ENCODE assay signal across 9 cellular contexts in genomic region chr1:52127181-52128175, GRCh38. TPM values are rescaled to one million over a fixed set of nuclear protein-coding genes. Genes with fewer than 3 reads are reported as not detected.
DNase-seq lines count a peak whose midpoint lies in the region; ATAC-seq, FAIRE-seq and TF ChIP-seq lines count a peak whose summit lies in the region.
"Had no signal": no experiment of that assay in that cellular context is flagged by ENCODE, and none has a peak within 500 bp of the region (broad histone marks: within the 10 kb centered on the region; RNA-seq: fewer than 3 reads in every experiment).

No MANE protein-coding gene starts in this region.

- H3K9ac ChIP-seq in endothelial cell of umbilical vein (replicated peaks; ENCODE audit: extremely low read depth, insufficient read depth, low read length): no peak overlapping the region

- no peaks in the 10 kb centered on the region for H3K9me1 ChIP-seq in endothelial cell of umbilical vein (replicated peaks; ENCODE audit: control insufficient read depth, extremely low read depth, insufficient read depth, low read length)

- H3K27ac Mint-ChIP-seq in activated T-cell treated with anti-CD3 and anti-CD28 coated beads, Interleukin-2, amount 50 U/mL, for 72 hours: no peak overlapping the region
- H3K27ac Mint-ChIP-seq: activated naive CD8-positive, alpha-beta T cell treated with anti-CD3 and anti-CD28 coated beads, Interleukin-2, amount 10 ng/mL, durations not matched to agents 7 days and 5 days had no signal

- H3K4me3 ChIP-seq in NB4 (ENCODE audit: low read depth, low read length) (no peak overlapping the region), endothelial cell of umbilical vein (replicated peaks in 1 of 3; ENCODE audit: insufficient read depth in 1 of 3, low read depth in 1 of 3, low read length in 3 of 3) (no peak overlapping the region)

- dilution Hi-C loops in endothelial cell of umbilical vein (cut with MboI; ENCODE audit: extremely low pct_ligation_motif_present, low sequenced_read_pairs): no loop called here

- no peaks in the 10 kb centered on the region for H3K36me3 ChIP-seq in endothelial cell of umbilical vein (ENCODE audit: control insufficient read depth in 2 of 2, extremely low read depth in 1 of 2, insufficient read depth in 2 of 2, low read length in 2 of 2)

- TF ChIP-seq POLR2A in NB4 (IDR thresholded peaks at IDR 0.05; ENCODE audit: extremely low read depth, insufficient read length) (no peak), endothelial cell of umbilical vein (IDR thresholded peaks at IDR 0.05; ENCODE audit: low read depth, low read length) (no peak)

- BruUV-seq in endothelial cell of umbilical vein (replicated peaks; lab: Mats Ljungman, UMichigan): no TSS peak

- no peaks in the 10 kb centered on the region for H3K79me2 ChIP-seq in endothelial cell of umbilical vein (ENCODE audit: control insufficient read depth, insufficient read depth, low read length)

- no peaks in the 10 kb centered on the region for H3K27me3 ChIP-seq in endothelial cell of umbilical vein (ENCODE audit: control insufficient read depth in 2 of 2, insufficient read depth in 2 of 2, low read length in 2 of 2)

- DNase-seq in activated T-cell treated with anti-CD3 and anti-CD28 coated beads, Interleukin-2, amount 50 U/mL, for 72 hours: peak; percentile 4 to 6
- no peak for DNase-seq in activated T-cell treated with anti-CD3 and anti-CD28 coated beads, Interleukin-2, amount 50 U/mL, for 1 hour
- peak; percentile 68 for DNase-seq in NB4 (ENCODE audit: low read depth)
- peak; percentile 69 for DNase-seq in SK-MEL-5 (ENCODE audit: low read depth, low spot score)
- DNase-seq in endothelial cell of umbilical vein (ENCODE audit: low read depth, low spot score): peak; percentile 85
- DNase-seq in mucosa of gallbladder (ENCODE audit: low spot score): peak; percentile 54
- DNase-seq: activated naive CD8-positive, alpha-beta T cell treated with anti-CD3 and anti-CD28 coated beads, Interleukin-2, amount 10 ng/mL, durations not matched to agents 7 days and 5 days had no signal

- no peaks in the 10 kb centered on the region for H3K9me3 Mint-ChIP-seq in activated T-cell treated with anti-CD3 and anti-CD28 coated beads, Interleukin-2, amount 50 U/mL, for 72 hours
- H3K9me3 Mint-ChIP-seq: activated naive CD8-positive, alpha-beta T cell treated with anti-CD3 and anti-CD28 coated beads, Interleukin-2, amount 10 ng/mL, durations not matched to agents 7 days and 5 days had no signal

- intact Hi-C loops in endothelial cell of umbilical vein (cut with micrococcal nuclease): loop anchor here (1.0 to 10.0 kb wide), 7 partner anchors 169 to 559 kb away; partner anchors contain the start of genes ORC1 and PRPF38A

- FAIRE-seq in endothelial cell of umbilical vein (lab: Jason Lieb, UNC): peak; percentile 90

- no peak overlapping the region for H3K27ac ChIP-seq in endothelial cell of umbilical vein (ENCODE audit: insufficient read depth, low read depth, low read length)

- POLR2A ChIA-PET in endothelial cell of umbilical vein (lab: Charles Lee): interaction anchor here (0.6 kb wide), 1 partner anchor 196 kb away, joined by 7 read pairs; no protein-coding TSS in a partner anchor

- H3K4me1 ChIP-seq in endothelial cell of umbilical vein (ENCODE audit: control insufficient read depth, extremely low read depth, insufficient read depth, low read length): no peaks in the 10 kb centered on the region

- CTCF ChIA-PET in endothelial cell of umbilical vein (lab: Charles Lee): interaction anchor here (0.6 to 3.6 kb wide), 29 partner anchors 13 to 559 kb away, joined by 3 to 97 read pairs (median 4); partner anchors contain the start of genes CC2D1B, ORC1 and PRPF38A

- no peak overlapping the region for H3K4me3 Mint-ChIP-seq in activated T-cell treated with anti-CD3 and anti-CD28 coated beads, Interleukin-2, amount 50 U/mL, for 72 hours
- H3K4me3 Mint-ChIP-seq: activated naive CD8-positive, alpha-beta T cell treated with anti-CD3 and anti-CD28 coated beads, Interleukin-2, amount 10 ng/mL, durations not matched to agents 7 days and 5 days had no signal

- peak overlapping the region; percentile 8 for H2AFZ ChIP-seq in endothelial cell of umbilical vein (ENCODE audit: low read depth, low read length)

- no peaks in the 10 kb centered on the region for H4K20me1 ChIP-seq in endothelial cell of umbilical vein (replicated peaks; ENCODE audit: control insufficient read depth, extremely low read depth, insufficient read depth, low read length)

- H3K9me3 ChIP-seq in endothelial cell of umbilical vein (replicated peaks; ENCODE audit: control insufficient read depth, insufficient read depth, low read length): no peaks in the 10 kb centered on the region

- H3K27me3 Mint-ChIP-seq in activated T-cell treated with anti-CD3 and anti-CD28 coated beads, Interleukin-2, amount 50 U/mL, for 72 hours (ENCODE audit: low read depth): peaks cover 36% of the 10 kb centered on the region

- no peak overlapping the region for H3K4me2 ChIP-seq in endothelial cell of umbilical vein (ENCODE audit: insufficient read depth, low read length)

- TF ChIP-seq CTCF in NB4 (IDR thresholded peaks at IDR 0.05; ENCODE audit: low read depth, low read length) (peak; percentile 47), endothelial cell of umbilical vein (IDR thresholded peaks at IDR 0.05; ENCODE audit: extremely low read depth in 1 of 2, insufficient read depth in 1 of 2, low read depth in 1 of 2, low read length in 2 of 2) (peak; percentile 62 to 69)

- in situ Hi-C loops in SK-MEL-5 (cut with HindIII; ENCODE audit: low pct_unique_long_range_greater_than_20kb, low sequenced_read_pairs): no loop called here

- no peaks in the 10 kb centered on the region for H3K36me3 Mint-ChIP-seq in activated T-cell treated with anti-CD3 and anti-CD28 coated beads, Interleukin-2, amount 50 U/mL, for 72 hours (ENCODE audit: insufficient read depth in 2 of 2)
- H3K36me3 Mint-ChIP-seq: activated naive CD8-positive, alpha-beta T cell treated with anti-CD3 and anti-CD28 coated beads, Interleukin-2, amount 10 ng/mL, durations not matched to agents 7 days and 5 days had no signal

- ATAC-seq in activated T-cell treated with anti-CD3 and anti-CD28 coated beads, Interleukin-2, amount 50 U/mL, for 72 hours (replicated peaks in 1 of 2): no peak
- ATAC-seq in GM18907 (IDR thresholded peaks at IDR 0.05; ENCODE audit: unreplicated experiment) (no peak), HG03442 (IDR thresholded peaks at IDR 0.05; ENCODE audit: unreplicated experiment) (no peak)

- peaks cover 5% of the 10 kb centered on the region for H3K4me1 Mint-ChIP-seq in activated T-cell treated with anti-CD3 and anti-CD28 coated beads, Interleukin-2, amount 50 U/mL, for 72 hours (ENCODE audit: low read depth)

TF ChIP-seq in endothelial cell of umbilical vein, 7 proteins besides CTCF, POLR2A, EP300 and RAD21:
- TF ChIP-seq MAX (IDR thresholded peaks at IDR 0.05; ENCODE audit: insufficient read depth, insufficient read length): no peak
- TF ChIP-seq FOS (IDR thresholded peaks at IDR 0.05; ENCODE audit: borderline replicate concordance, insufficient read depth, low read length): no peak
- TF ChIP-seq JUN (IDR thresholded peaks at IDR 0.05; ENCODE audit: borderline replicate concordance, insufficient read depth, insufficient read length, low read depth): no peak
- no peak for TF ChIP-seq EZH2 (IDR thresholded peaks at IDR 0.05; ENCODE audit: borderline replicate concordance, low read depth, low read length, severe bottlenecking)
- TF ChIP-seq MYC (IDR thresholded peaks at IDR 0.05; ENCODE audit: low read depth, low read length): no peak
- TF ChIP-seq POLR2AphosphoS5 (IDR thresholded peaks at IDR 0.05; ENCODE audit: insufficient read depth, low read depth, low read length): no peak
- TF ChIP-seq GATA2 (IDR thresholded peaks at IDR 0.05; ENCODE audit: insufficient read depth, insufficient read length, low read depth, low read length): no peak

RNA-seq across cellular contexts. Expression of gene ZFYVE9, which starts 14.4 kb away (rescaled TPM):
- 1 to 10 TPM; 4.4 to 5.7 TPM for total RNA-seq in activated T-cell treated with anti-CD3 and anti-CD28 coated beads, Interleukin-2, amount 50 U/mL, for 72 hours
- 12.4 and 13.3 TPM in 2 replicates for total RNA-seq in SK-MEL-5 (2014; rRNA removed; shearing (Covaris generic))
- polyA plus RNA-seq in SK-MEL-5 (2015; cell fraction: cytosol; rRNA removed): 7.7 and 8.8 TPM in 2 replicates
- polyA plus RNA-seq in SK-MEL-5 (2015; cell fraction: nucleus; rRNA removed): 6.2 and 6.3 TPM in 2 replicates
- 14.8 and 16.8 TPM in 2 replicates for total RNA-seq in endothelial cell of umbilical vein
- polyA plus RNA-seq in endothelial cell of umbilical vein: 3.6 and 4.1 TPM in 2 replicates
- polyA plus RNA-seq in endothelial cell of umbilical vein (2011; cell fraction: cytosol; rRNA removed): 6.6 and 7.5 TPM in 2 replicates
- polyA plus RNA-seq in endothelial cell of umbilical vein (2011; cell fraction: nucleus; rRNA removed): 8.6 and 9.4 TPM in 2 replicates
- 9.9 and 14.6 TPM in 2 replicates for polyA plus RNA-seq in endothelial cell of umbilical vein (2012)
- 21.0 and 22.6 TPM in 2 replicates for polyA minus RNA-seq in endothelial cell of umbilical vein
- 9.9 TPM for polyA minus RNA-seq in endothelial cell of umbilical vein (2011; cell fraction: cytosol; rRNA and poly(A)+ RNA removed)
- polyA minus RNA-seq in endothelial cell of umbilical vein (2011; cell fraction: nucleus; rRNA and poly(A)+ RNA removed): 24.2 and 37.5 TPM in 2 replicates
- 22.6 TPM for total RNA-seq in mucosa of gallbladder
